Comparison of ENCODE assay signal across 22 cellular contexts in genomic region chr16:5028950-5029475, GRCh38. TPM values are rescaled to one million over a fixed set of nuclear protein-coding genes. Genes with fewer than 3 reads are reported as not detected.
"Had no signal": no experiment of that assay in that cellular context is flagged by ENCODE, and none has a peak within 500 bp of the region (broad histone marks: within the 10 kb centered on the region; RNA-seq: fewer than 3 reads in every experiment).

No MANE protein-coding gene starts in this region.

- H3K36me3 ChIP-seq: colonic mucosa had no signal

- DNase-seq: activated CD4-positive, alpha-beta T cell treated with anti-CD3 and anti-CD28 coated beads, Interleukin-2, amount 50 U/mL, for 4 hours; activated gamma-delta T cell; activated T-cell treated with anti-CD3 and anti-CD28 coated beads, Interleukin-2, amount 50 U/mL, for 72 hours; amniotic stem cell; central memory CD4-positive, alpha-beta T cell; colonic mucosa; effector CD4-positive, alpha-beta T cell; gastrocnemius medialis; left ventricle myocardium inferior; retina; spleen; stimulated activated CD4-positive, alpha-beta T cell treated with anti-CD3 and anti-CD28 coated beads, Interleukin-4, amount 100 ng/mL, for 4 hours; tibial artery had no signal

- H3K9me3 ChIP-seq: colonic mucosa, gastrocnemius medialis, heart left ventricle, left ventricle myocardium inferior, spleen, tibial artery had no signal

- H3K36me3 Mint-ChIP-seq: activated naive CD4-positive, alpha-beta T cell treated with anti-CD3 and anti-CD28 coated beads, Interleukin-2, amount 50 U/mL, for 72 hours; brain had no signal

- H3K9me3 Mint-ChIP-seq: activated naive CD4-positive, alpha-beta T cell treated with anti-CD3 and anti-CD28 coated beads, Interleukin-2, amount 50 U/mL, for 72 hours; activated T-cell treated with anti-CD3 and anti-CD28 coated beads, Interleukin-2, amount 50 U/mL, for 72 hours; brain; stimulated activated memory B cell treated with anti-CD40 and anti-IgM and Interleukin-4, amounts not matched to agents 10 μg/mL and 1 μg/mL and 100 μg/mL, for 72 hours had no signal

- H3K4me3 Mint-ChIP-seq: activated T-cell treated with anti-CD3 and anti-CD28 coated beads, Interleukin-2, amount 50 U/mL, for 72 hours; stimulated activated memory B cell treated with anti-CD40 and anti-IgM and Interleukin-4, amounts not matched to agents 10 μg/mL and 1 μg/mL and 100 μg/mL, for 72 hours had no signal

- H3K27ac ChIP-seq: colonic mucosa, gastrocnemius medialis, heart left ventricle, left ventricle myocardium inferior, parathyroid adenoma, spleen, tibial artery had no signal

- H3K27me3 ChIP-seq: colonic mucosa, gastrocnemius medialis, heart left ventricle, spleen, tibial artery had no signal

- H3K27me3 Mint-ChIP-seq: stimulated activated memory B cell treated with anti-CD40 and anti-IgM and Interleukin-4, amounts not matched to agents 10 μg/mL and 1 μg/mL and 100 μg/mL, for 72 hours had no signal

- H3K27ac Mint-ChIP-seq: activated naive CD4-positive, alpha-beta T cell treated with anti-CD3 and anti-CD28 coated beads, Interleukin-2, amount 50 U/mL, for 72 hours; activated T-cell treated with anti-CD3 and anti-CD28 coated beads, Interleukin-2, amount 50 U/mL, for 72 hours; brain; stimulated activated memory B cell treated with anti-CD40 and anti-IgM and Interleukin-4, amounts not matched to agents 10 μg/mL and 1 μg/mL and 100 μg/mL, for 72 hours had no signal

- ATAC-seq: activated naive CD4-positive, alpha-beta T cell treated with anti-CD3 and anti-CD28 coated beads, Interleukin-2, amount 50 U/mL, for 72 hours; activated T-cell treated with anti-CD3 and anti-CD28 coated beads, Interleukin-2, amount 50 U/mL, for 72 hours; esophagus mucosa; gastrocnemius medialis; heart left ventricle; stimulated activated memory B cell treated with anti-CD40 and anti-IgM and Interleukin-4, amounts not matched to agents 10 μg/mL and 1 μg/mL and 100 μg/mL, for 72 hours had no signal

- H3K4me3 ChIP-seq: colonic mucosa, gastrocnemius medialis, heart left ventricle, left ventricle myocardium inferior, spleen, tibial artery had no signal

RNA-seq across cellular contexts. Expression of gene C16orf89, which starts 36.7 kb away (rescaled TPM):
- total RNA-seq: activated CD8-positive, alpha-beta memory T cell treated with anti-CD3 and anti-CD28 coated beads for 36 hours; activated naive CD4-positive, alpha-beta T cell treated with anti-CD3 and anti-CD28 coated beads, Interleukin-2, amount 50 U/mL, for 72 hours; activated T-cell treated with anti-CD3 and anti-CD28 coated beads, Interleukin-2, amount 50 U/mL, for 72 hours; gastrocnemius medialis; mononuclear cell; T-helper 2 cell treated with Interferon-gamma antibody and Interleukin-4, amounts not matched to agents 100 ng/mL and 5 ng/mL, for 36 hours had no signal
